ENCODE assay signal across 16 cellular contexts in the genomic region with DNA sequence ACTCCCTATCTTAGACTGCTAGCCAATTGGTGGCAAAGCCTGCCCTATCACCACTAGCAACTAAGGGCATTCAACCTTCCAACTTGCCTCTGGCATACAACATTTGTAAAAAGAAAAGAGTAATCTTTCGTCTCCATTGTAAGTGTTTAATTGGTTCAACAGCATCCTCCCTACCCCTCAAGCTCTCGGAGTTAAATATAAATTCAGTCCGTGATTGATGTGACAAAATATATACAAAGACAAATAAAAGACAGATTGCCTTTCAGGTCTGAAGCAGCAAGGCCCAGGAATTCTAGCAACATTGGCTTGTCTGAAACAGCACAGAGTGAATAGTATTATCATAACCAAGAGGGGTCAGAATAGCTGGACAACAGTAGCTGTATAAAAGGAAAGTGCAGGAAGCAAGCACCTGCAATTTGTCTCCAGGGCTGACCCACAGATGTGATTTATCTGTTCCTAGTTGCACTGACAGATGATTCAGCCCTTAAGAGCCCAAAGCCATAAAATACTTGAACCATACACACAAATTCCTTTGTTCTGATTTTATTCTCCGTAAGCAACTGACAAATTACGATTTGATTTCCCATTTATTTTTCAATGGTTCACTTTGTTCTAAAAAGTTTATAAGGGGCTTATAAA. TPM values are rescaled to one million over a fixed set of nuclear protein-coding genes. Genes with fewer than 3 reads are reported as not detected.
DNase-seq lines count a peak whose midpoint lies in the region; ATAC-seq, FAIRE-seq and TF ChIP-seq lines count a peak whose summit lies in the region.
"Had no signal": no experiment of that assay in that cellular context is flagged by ENCODE, and none has a peak within 500 bp of the region (broad histone marks: within the 10 kb centered on the region; RNA-seq: fewer than 3 reads in every experiment).

No MANE protein-coding gene starts in this region.

- FAIRE-seq in astrocyte (lab: Jason Lieb, UNC): peak; percentile 93
- FAIRE-seq: TTC549 had no signal

- no peaks in the 10 kb centered on the region for H3K79me2 ChIP-seq in astrocyte (ENCODE audit: insufficient read depth, low read length)

- H3K9me3 ChIP-seq in astrocyte (ENCODE audit: insufficient read depth, low read depth, low read length) (no peaks in the 10 kb centered on the region), right cardiac atrium (ENCODE audit: control insufficient read depth, low read length) (no peaks in the 10 kb centered on the region), tibial artery (no peaks in the 10 kb centered on the region)

- H3K27ac ChIP-seq in astrocyte (ENCODE audit: low read depth, low read length): no peak overlapping the region
- peak overlapping the region; percentile 88 for H3K27ac ChIP-seq in right cardiac atrium (ENCODE audit: low read length)
- peak overlapping the region; percentile 61 to 74 for H3K27ac ChIP-seq in tibial artery

- no peaks in the 10 kb centered on the region for H3K9me3 Mint-ChIP-seq in astrocyte (ENCODE audit: unreplicated experiment)

- peaks cover 20% of the 10 kb centered on the region for H3K4me1 Mint-ChIP-seq in astrocyte (ENCODE audit: low read depth, unreplicated experiment)

- TF ChIP-seq CTCF in astrocyte (IDR thresholded peaks at IDR 0.05; ENCODE audit: insufficient read depth, low read depth, low read length) (no peak), tibial artery (IDR thresholded peaks at IDR 0.05) (no peak), GM10266 (IDR thresholded peaks at IDR 0.05; ENCODE audit: control insufficient read depth, insufficient read depth, low read depth, missing control alignments) (no peak)

- H4K20me1 ChIP-seq in astrocyte (ENCODE audit: insufficient read depth, low read length): no peaks in the 10 kb centered on the region

- no peaks in the 10 kb centered on the region for H3K36me3 ChIP-seq in astrocyte (ENCODE audit: insufficient read depth, low read length)
- no peaks in the 10 kb centered on the region for H3K36me3 ChIP-seq in tibial artery

- intact Hi-C loops in Right ventricle myocardium superior (cut with DNase I): loop anchor here (5.0 kb wide), 1 partner anchor 46 kb away; a partner anchor contains a TSS
- intact Hi-C loops in Right ventricle myocardium inferior (cut with DNase I): loop anchor here (2.0 kb wide), 1 partner anchor 48 kb away; a partner anchor contains a TSS
- intact Hi-C loops in right cardiac atrium (cut with DNase I): loop anchor here in 3 of 4 donors (5.0 kb wide), 2 partner anchors 36 to 51 kb away; no protein-coding TSS in a partner anchor
- intact Hi-C loops in tibial artery (cut with DNase I; ENCODE audit: low total_unique reads): no loop called here

- H3K4me1 ChIP-seq in astrocyte (ENCODE audit: insufficient read depth, low read length) (peaks cover 11% of the 10 kb centered on the region), right cardiac atrium (ENCODE audit: control insufficient read depth, insufficient read depth, low read length) (peaks cover 6% of the 10 kb centered on the region), tibial artery (peaks cover 0 to 20% (median 9%) of the 10 kb centered on the region in 4 donors)

- no peak overlapping the region for H3K4me3 ChIP-seq in astrocyte (ENCODE audit: insufficient read depth, low read depth, low read length)
- H3K4me3 ChIP-seq in right cardiac atrium (ENCODE audit: low read length): peak overlapping the region; percentile 64
- no peak overlapping the region for H3K4me3 ChIP-seq in tibial artery

- no peak overlapping the region for H3K4me3 Mint-ChIP-seq in astrocyte (ENCODE audit: unreplicated experiment)
- H3K4me3 Mint-ChIP-seq: naive B cell had no signal

- no peak overlapping the region for H3K9ac ChIP-seq in astrocyte (ENCODE audit: low read length)

- H3K27me3 ChIP-seq in astrocyte (ENCODE audit: insufficient read depth, low read length) (no peaks in the 10 kb centered on the region), right cardiac atrium (ENCODE audit: control insufficient read depth, insufficient read depth) (no peaks in the 10 kb centered on the region), tibial artery (no peaks in the 10 kb centered on the region)

- no peak overlapping the region for H3K27ac Mint-ChIP-seq in astrocyte (ENCODE audit: unreplicated experiment)
- H3K27ac Mint-ChIP-seq: naive B cell had no signal

- ATAC-seq in Right ventricle myocardium superior (ENCODE audit: poor library complexity) (peak; percentile 23), Right ventricle myocardium inferior (no peak), right cardiac atrium (no peak), HG02970 (IDR thresholded peaks at IDR 0.05; ENCODE audit: low FRiP score, unreplicated experiment) (no peak)

- no peak overlapping the region for H2AFZ ChIP-seq in astrocyte (ENCODE audit: low read depth, low read length)

- H3K27me3 Mint-ChIP-seq in astrocyte (ENCODE audit: low read depth, unreplicated experiment): peaks cover 3% of the 10 kb centered on the region
- H3K27me3 Mint-ChIP-seq: naive B cell had no signal

- WGBS in right cardiac atrium: 58% methylated on average over 5 of the region's 5 CpGs

- H3K36me3 Mint-ChIP-seq in astrocyte (ENCODE audit: low read depth, unreplicated experiment): no peaks in the 10 kb centered on the region
- H3K36me3 Mint-ChIP-seq: naive B cell had no signal

- peak overlapping the region; percentile 42 for H3K4me2 ChIP-seq in astrocyte (ENCODE audit: low read length)

- DNase-seq in Right ventricle myocardium superior (no peak), Right ventricle myocardium inferior (ENCODE audit: missing footprints) (no peak), astrocyte (ENCODE audit: low read depth) (peak; percentile 97), right cardiac atrium (no peak), tibial artery (no peak), GM10266 (ENCODE audit: extremely low spot score) (no peak)
- no peak for DNase-seq in activated effector memory CD4-positive, alpha-beta T cell treated with anti-CD3 and anti-CD28 coated beads, Interleukin-2, amount 50 U/mL, for 16 hours
- DNase-seq: activated T-cell treated with anti-CD3 and anti-CD28 coated beads, Interleukin-2, amount 50 U/mL, for 1 hour; GF-D8; H7; hypothalamus; naive B cell; NCI-H1105 treated with DMSO at 0.1 percent for 48 hours had no signal

RNA-seq across cellular contexts. Expression of a gene that starts 47.7 kb away (rescaled TPM):
- total RNA-seq in Right ventricle myocardium superior (1,733 TPM), Right ventricle myocardium inferior (2,249 TPM), astrocyte (841 and 913 TPM in 2 replicates), right cardiac atrium (1,000 to 10,000 TPM; 1,154 to 3,897 (median 2,224) TPM)
- polyA plus RNA-seq in right cardiac atrium: 4,109 TPM
- total RNA-seq: subcutaneous adipose tissue had no signal
